Comparison of ENCODE assay signal across 16 cellular contexts in the genomic region with DNA sequence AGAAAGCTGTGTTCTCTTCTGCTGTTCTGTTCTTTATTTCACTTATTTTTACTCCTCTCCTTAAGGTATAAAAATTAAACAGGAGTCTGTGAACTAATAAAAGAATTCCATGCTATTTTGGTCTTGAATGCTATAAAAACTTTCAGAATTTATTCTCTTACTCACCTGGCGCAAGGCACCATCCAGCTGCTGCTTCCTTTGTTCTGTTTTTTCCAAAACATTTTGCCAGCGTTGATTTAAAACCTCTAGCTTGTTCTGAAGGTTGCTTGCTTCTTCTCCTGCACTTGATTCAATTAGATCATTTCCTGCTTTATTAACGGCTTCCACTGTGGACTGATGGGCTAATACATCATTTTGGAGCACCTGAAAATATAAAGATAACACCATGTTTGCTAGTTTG.
A peak's percentile ranks its signal among the peaks of the same experiment; 100 is the strongest.
DNase-seq lines count a peak whose midpoint lies in the region; TF ChIP-seq lines count a peak whose summit lies in the region.
"Had no signal": no experiment of that assay in that cellular context is flagged by ENCODE, and none has a peak within 500 bp of the region (broad histone marks: within the 10 kb centered on the region; RNA-seq: fewer than 3 reads in every experiment).

No MANE protein-coding gene starts in this region.

- TF ChIP-seq EP300 in esophagus muscularis mucosa (IDR thresholded peaks at IDR 0.05): no peak

- WGBS in esophagus muscularis mucosa: 47% methylated on average over 3 of the region's 3 CpGs
- WGBS in thyroid gland, 2 donors: 70 to 78% methylated on average over 3 of the region's 3 CpGs

- TF ChIP-seq POLR2A in esophagus muscularis mucosa (IDR thresholded peaks at IDR 0.05; ENCODE audit: low read depth) (no peak), vagina (IDR thresholded peaks at IDR 0.05) (no peak), thyroid gland (IDR thresholded peaks at IDR 0.05) (no peak)

- H3K27ac ChIP-seq in esophagus muscularis mucosa (replicated peaks in 1 of 4) (peak overlapping the region; percentile 23 to 53 (median 38)), rectal smooth muscle tissue (ENCODE audit: low read depth, low read length) (peak overlapping the region; percentile 35), vagina (peak overlapping the region; percentile 51), thyroid gland (no peak overlapping the region)
- H3K27ac ChIP-seq: A549, HL-60 had no signal

- peaks cover 5 to 69% (median 54%) of the 10 kb centered on the region in 4 donors for H3K4me1 ChIP-seq in esophagus muscularis mucosa
- peaks cover 26% of the 10 kb centered on the region for H3K4me1 ChIP-seq in rectal smooth muscle tissue (ENCODE audit: control insufficient read depth, insufficient read depth, low read length)
- peaks cover 15% of the 10 kb centered on the region for H3K4me1 ChIP-seq in vagina
- no peaks in the 10 kb centered on the region for H3K4me1 ChIP-seq in thyroid gland
- H3K4me1 ChIP-seq: A549 had no signal

- H3K9me3 ChIP-seq in esophagus muscularis mucosa (no peaks in the 10 kb centered on the region), vagina (no peaks in the 10 kb centered on the region), thyroid gland (no peaks in the 10 kb centered on the region)
- H3K9me3 ChIP-seq: A549 had no signal

- H3K4me3 ChIP-seq in esophagus muscularis mucosa: no peak overlapping the region
- no peak overlapping the region for H3K4me3 ChIP-seq in rectal smooth muscle tissue (ENCODE audit: low read length)
- no peak overlapping the region for H3K4me3 ChIP-seq in vagina
- H3K4me3 ChIP-seq in thyroid gland (replicated peaks in 1 of 3): no peak overlapping the region
- H3K4me3 ChIP-seq: A549 had no signal

- intact Hi-C loops in esophagus muscularis mucosa (cut with DNase I) (no loop called here), vagina (cut with DNase I) (no loop called here), thyroid gland (cut with DNase I) (no loop called here)

- TF ChIP-seq CTCF in esophagus muscularis mucosa (IDR thresholded peaks at IDR 0.05): no peak
- no peak for TF ChIP-seq CTCF in vagina (IDR thresholded peaks at IDR 0.05)
- no peak for TF ChIP-seq CTCF in thyroid gland (IDR thresholded peaks at IDR 0.05)

- H3K27me3 ChIP-seq in esophagus muscularis mucosa: no peaks in the 10 kb centered on the region
- no peaks in the 10 kb centered on the region for H3K27me3 ChIP-seq in rectal smooth muscle tissue (ENCODE audit: control insufficient read depth, insufficient read depth, low read length)
- no peaks in the 10 kb centered on the region for H3K27me3 ChIP-seq in vagina
- no peaks in the 10 kb centered on the region for H3K27me3 ChIP-seq in thyroid gland

- H3K9ac ChIP-seq in rectal smooth muscle tissue (ENCODE audit: low read length): no peak overlapping the region

- DNase-seq in dermis blood vessel endothelial cell (peak; percentile 47), esophagus muscularis mucosa (ENCODE audit: extremely low spot score) (no peak), vagina (ENCODE audit: extremely low spot score in 2 of 2) (no peak), NCI-H526 treated with DMSO at 0.1 percent for 48 hours (lab: John Stamatoyannopoulos, UW) (no peak), thyroid gland (no peak), H4 (ENCODE audit: low spot score) (no peak)
- DNase-seq: CD8-positive, alpha-beta T cell; COR-L47; DMS53; GF-D8; GOT3; HCEC 1CT; HFFc6 had no signal

- H3K36me3 ChIP-seq in esophagus muscularis mucosa: peaks cover 20 to 55% (median 37%) of the 10 kb centered on the region in 4 donors
- peaks cover 9% of the 10 kb centered on the region for H3K36me3 ChIP-seq in rectal smooth muscle tissue (ENCODE audit: control insufficient read depth, insufficient read depth, low read length)
- peaks cover 0 to 34% of the 10 kb centered on the region in 2 donors for H3K36me3 ChIP-seq in vagina
- H3K36me3 ChIP-seq in thyroid gland: peaks cover 10 to 15% of the 10 kb centered on the region in 2 donors

Comparison
In these comparisons a context has a peak if more than half of its experiments do, and no peak if none do; other contexts are left out.
1. H3K27ac ChIP-seq: peak in esophagus muscularis mucosa (4 of 4), rectal smooth muscle tissue (single experiment) and vagina (single experiment); none in thyroid gland (0 of 3).